ENCODE assay signal across 28 cellular contexts in the genomic region with DNA sequence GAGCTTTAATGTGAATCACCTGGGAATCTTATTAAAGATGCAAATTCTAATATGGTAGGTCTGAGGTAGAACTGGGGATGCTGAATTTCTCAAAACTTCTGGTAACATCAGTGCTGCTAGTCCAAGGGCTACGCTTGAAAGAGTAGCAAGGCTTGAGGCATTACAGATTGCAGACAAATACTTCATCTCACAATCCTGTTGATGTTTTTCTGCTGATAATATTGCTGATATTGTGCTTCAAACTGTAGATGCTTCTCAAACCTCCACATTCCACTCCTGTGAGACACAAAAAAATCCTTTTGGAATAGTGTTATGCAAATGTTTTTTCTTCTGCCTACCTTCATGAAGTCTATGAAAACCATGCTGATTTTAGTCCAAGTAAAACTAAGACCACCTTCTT.
"Had no signal": no experiment of that assay in that cellular context is flagged by ENCODE, and none has a peak within 500 bp of the region (broad histone marks: within the 10 kb centered on the region; RNA-seq: fewer than 3 reads in every experiment).

No MANE protein-coding gene starts in this region.

- H3K4me1 Mint-ChIP-seq: neural progenitor cell; stimulated activated effector memory CD8-positive, alpha-beta T cell treated with anti-CD3 and anti-CD28 coated beads, Interleukin-12 subunit alpha, Interleukin-12 subunit beta, amount 100 ng/mL, for 72 hours; stimulated activated naive B cell treated with anti-CD40 and anti-IgM and Interleukin-4, amounts not matched to agents 10 μg/mL and 1 μg/mL and 100 μg/mL, for 72 hours had no signal

- H3K79me2 ChIP-seq: parathyroid adenoma had no signal

- H3K36me3 ChIP-seq: neural progenitor cell, ovary, right lobe of liver, thyroid gland, upper lobe of right lung, uterus had no signal

- ATAC-seq: natural killer cell; psoas muscle; right cardiac atrium; right lobe of liver; stimulated activated effector memory CD8-positive, alpha-beta T cell treated with anti-CD3 and anti-CD28 coated beads, Interleukin-12 subunit alpha, Interleukin-12 subunit beta, amount 100 ng/mL, for 72 hours; stimulated activated naive B cell treated with anti-CD40 and anti-IgM and Interleukin-4, amounts not matched to agents 10 μg/mL and 1 μg/mL and 100 μg/mL, for 72 hours; upper lobe of right lung had no signal

- H3K27ac ChIP-seq: neural progenitor cell, ovary, parathyroid adenoma, psoas muscle, right lobe of liver, sigmoid colon, stomach, thoracic aorta, thyroid gland, tibial nerve, upper lobe of right lung, uterus had no signal

- H3K27me3 Mint-ChIP-seq: progenitor cell of endocrine pancreas; stimulated activated naive CD8-positive, alpha-beta T cell treated with anti-CD3 and anti-CD28 coated beads, Interleukin-15, Interleukin-2, amounts not matched to agents 100 ng/mL and 50 ng/mL, for 24 hours; type B pancreatic cell had no signal

- H3K36me3 Mint-ChIP-seq: neural progenitor cell; stimulated activated effector memory CD8-positive, alpha-beta T cell treated with anti-CD3 and anti-CD28 coated beads, Interleukin-12 subunit alpha, Interleukin-12 subunit beta, amount 100 ng/mL, for 72 hours had no signal

- FAIRE-seq: small intestine had no signal

- H3K27ac Mint-ChIP-seq: natural killer cell; nephron; neural progenitor cell; progenitor cell of endocrine pancreas; stimulated activated effector memory CD8-positive, alpha-beta T cell treated with anti-CD3 and anti-CD28 coated beads, Interleukin-12 subunit alpha, Interleukin-12 subunit beta, amount 100 ng/mL, for 72 hours; stimulated activated naive B cell treated with anti-CD40 and anti-IgM and Interleukin-4, amounts not matched to agents 10 μg/mL and 1 μg/mL and 100 μg/mL, for 72 hours; stimulated activated naive CD8-positive, alpha-beta T cell treated with anti-CD3 and anti-CD28 coated beads, Interleukin-15, Interleukin-2, amounts not matched to agents 100 ng/mL and 50 ng/mL, for 24 hours had no signal

- H2AFZ ChIP-seq: neural progenitor cell, parathyroid adenoma had no signal

- H3K27me3 ChIP-seq: neural progenitor cell, ovary, right lobe of liver, sigmoid colon, stomach, thyroid gland, tibial nerve, upper lobe of right lung, uterus had no signal

- H3K4me2 ChIP-seq: neural progenitor cell had no signal

- H3K4me1 ChIP-seq: neural progenitor cell, parathyroid adenoma, psoas muscle, right lobe of liver, thyroid gland, upper lobe of right lung, uterus had no signal

- H3K4me3 Mint-ChIP-seq: natural killer cell; nephron; neural progenitor cell; stimulated activated effector memory CD8-positive, alpha-beta T cell treated with anti-CD3 and anti-CD28 coated beads, Interleukin-12 subunit alpha, Interleukin-12 subunit beta, amount 100 ng/mL, for 72 hours; stimulated activated naive B cell treated with anti-CD40 and anti-IgM and Interleukin-4, amounts not matched to agents 10 μg/mL and 1 μg/mL and 100 μg/mL, for 72 hours; stimulated activated naive CD8-positive, alpha-beta T cell treated with anti-CD3 and anti-CD28 coated beads, Interleukin-15, Interleukin-2, amounts not matched to agents 100 ng/mL and 50 ng/mL, for 24 hours had no signal

- H3K4me3 ChIP-seq: neural progenitor cell, ovary, psoas muscle, right lobe of liver, sigmoid colon, stomach, thoracic aorta, thyroid gland, tibial nerve, upper lobe of right lung, uterus had no signal

- DNase-seq: natural killer cell; occipital lobe; ovary; posterior cingulate gyrus; psoas muscle; right cardiac atrium; right lobe of liver; sigmoid colon; small intestine; stimulated activated CD4-positive, alpha-beta T cell treated with anti-CD3 and anti-CD28 coated beads, Interleukin-15, amount 100 ng/mL, for 24 hours; stimulated activated CD4-positive, alpha-beta T cell treated with anti-CD3 and anti-CD28 coated beads, Interleukin-2, amount 100 ng/mL, for 24 hours; stimulated activated CD4-positive, alpha-beta T cell treated with anti-CD3 and anti-CD28 coated beads, Interleukin-2, amount 100 ng/mL, for 48 hours; stimulated activated CD4-positive, alpha-beta T cell treated with anti-CD3 and anti-CD28 coated beads, Interleukin-4, amount 100 ng/mL, for 24 hours; stimulated activated naive B cell treated with anti-CD40 and anti-IgM and Interleukin-4, amounts not matched to agents 10 μg/mL and 1 μg/mL and 100 μg/mL, for 72 hours; stimulated activated naive CD4-positive, alpha-beta T cell treated with Interleukin-2 at 50 U/mL for 16 hours; stomach; thyroid gland; upper lobe of right lung; uterus had no signal

- H3K9me3 ChIP-seq: right lobe of liver, thoracic aorta, thyroid gland had no signal

- H3K9ac ChIP-seq: neural progenitor cell, parathyroid adenoma had no signal
